In the genomic region with DNA sequence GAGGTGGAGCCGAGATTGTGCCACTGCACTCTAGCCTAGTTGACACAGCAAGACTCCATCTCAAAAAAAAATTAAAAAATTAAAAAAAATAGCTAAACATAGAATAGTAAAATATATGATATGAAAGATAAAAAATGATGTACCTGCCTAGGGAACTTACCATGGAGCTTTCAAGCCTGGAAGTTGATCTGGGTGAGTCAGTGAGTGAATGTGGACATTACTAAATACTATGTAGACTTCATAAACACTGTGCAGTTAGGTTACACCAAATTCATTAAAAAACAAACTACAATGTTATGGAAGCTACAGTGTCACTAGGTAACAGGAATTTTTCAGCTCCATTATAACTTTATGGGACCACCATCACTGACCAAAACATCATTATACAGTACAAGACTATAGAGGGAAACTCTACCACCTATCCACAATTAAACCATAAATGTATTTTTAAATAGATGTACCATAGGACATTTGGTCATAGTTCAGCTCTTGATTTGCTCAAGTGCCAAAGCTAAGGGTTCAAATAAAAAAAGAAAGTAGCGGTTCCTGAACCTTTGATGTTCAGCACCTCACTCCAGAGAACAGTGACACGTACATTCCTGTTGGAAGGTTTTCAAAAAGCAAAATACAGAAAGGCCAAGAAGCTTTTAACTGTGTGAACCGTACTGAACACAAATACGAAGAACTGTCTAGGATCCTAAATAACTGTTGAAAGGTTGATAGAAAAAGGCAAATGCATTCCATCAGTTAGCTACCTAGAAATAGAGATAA, we compare ENCODE assay signal across 1 cellular context.
TF ChIP-seq lines count a peak whose summit lies in the region.

No MANE protein-coding gene starts in this region.

TF ChIP-seq in GM23338, 12 proteins besides CTCF, POLR2A, EP300 and RAD21 (continued from another document):
- TF ChIP-seq, protein P1, sequence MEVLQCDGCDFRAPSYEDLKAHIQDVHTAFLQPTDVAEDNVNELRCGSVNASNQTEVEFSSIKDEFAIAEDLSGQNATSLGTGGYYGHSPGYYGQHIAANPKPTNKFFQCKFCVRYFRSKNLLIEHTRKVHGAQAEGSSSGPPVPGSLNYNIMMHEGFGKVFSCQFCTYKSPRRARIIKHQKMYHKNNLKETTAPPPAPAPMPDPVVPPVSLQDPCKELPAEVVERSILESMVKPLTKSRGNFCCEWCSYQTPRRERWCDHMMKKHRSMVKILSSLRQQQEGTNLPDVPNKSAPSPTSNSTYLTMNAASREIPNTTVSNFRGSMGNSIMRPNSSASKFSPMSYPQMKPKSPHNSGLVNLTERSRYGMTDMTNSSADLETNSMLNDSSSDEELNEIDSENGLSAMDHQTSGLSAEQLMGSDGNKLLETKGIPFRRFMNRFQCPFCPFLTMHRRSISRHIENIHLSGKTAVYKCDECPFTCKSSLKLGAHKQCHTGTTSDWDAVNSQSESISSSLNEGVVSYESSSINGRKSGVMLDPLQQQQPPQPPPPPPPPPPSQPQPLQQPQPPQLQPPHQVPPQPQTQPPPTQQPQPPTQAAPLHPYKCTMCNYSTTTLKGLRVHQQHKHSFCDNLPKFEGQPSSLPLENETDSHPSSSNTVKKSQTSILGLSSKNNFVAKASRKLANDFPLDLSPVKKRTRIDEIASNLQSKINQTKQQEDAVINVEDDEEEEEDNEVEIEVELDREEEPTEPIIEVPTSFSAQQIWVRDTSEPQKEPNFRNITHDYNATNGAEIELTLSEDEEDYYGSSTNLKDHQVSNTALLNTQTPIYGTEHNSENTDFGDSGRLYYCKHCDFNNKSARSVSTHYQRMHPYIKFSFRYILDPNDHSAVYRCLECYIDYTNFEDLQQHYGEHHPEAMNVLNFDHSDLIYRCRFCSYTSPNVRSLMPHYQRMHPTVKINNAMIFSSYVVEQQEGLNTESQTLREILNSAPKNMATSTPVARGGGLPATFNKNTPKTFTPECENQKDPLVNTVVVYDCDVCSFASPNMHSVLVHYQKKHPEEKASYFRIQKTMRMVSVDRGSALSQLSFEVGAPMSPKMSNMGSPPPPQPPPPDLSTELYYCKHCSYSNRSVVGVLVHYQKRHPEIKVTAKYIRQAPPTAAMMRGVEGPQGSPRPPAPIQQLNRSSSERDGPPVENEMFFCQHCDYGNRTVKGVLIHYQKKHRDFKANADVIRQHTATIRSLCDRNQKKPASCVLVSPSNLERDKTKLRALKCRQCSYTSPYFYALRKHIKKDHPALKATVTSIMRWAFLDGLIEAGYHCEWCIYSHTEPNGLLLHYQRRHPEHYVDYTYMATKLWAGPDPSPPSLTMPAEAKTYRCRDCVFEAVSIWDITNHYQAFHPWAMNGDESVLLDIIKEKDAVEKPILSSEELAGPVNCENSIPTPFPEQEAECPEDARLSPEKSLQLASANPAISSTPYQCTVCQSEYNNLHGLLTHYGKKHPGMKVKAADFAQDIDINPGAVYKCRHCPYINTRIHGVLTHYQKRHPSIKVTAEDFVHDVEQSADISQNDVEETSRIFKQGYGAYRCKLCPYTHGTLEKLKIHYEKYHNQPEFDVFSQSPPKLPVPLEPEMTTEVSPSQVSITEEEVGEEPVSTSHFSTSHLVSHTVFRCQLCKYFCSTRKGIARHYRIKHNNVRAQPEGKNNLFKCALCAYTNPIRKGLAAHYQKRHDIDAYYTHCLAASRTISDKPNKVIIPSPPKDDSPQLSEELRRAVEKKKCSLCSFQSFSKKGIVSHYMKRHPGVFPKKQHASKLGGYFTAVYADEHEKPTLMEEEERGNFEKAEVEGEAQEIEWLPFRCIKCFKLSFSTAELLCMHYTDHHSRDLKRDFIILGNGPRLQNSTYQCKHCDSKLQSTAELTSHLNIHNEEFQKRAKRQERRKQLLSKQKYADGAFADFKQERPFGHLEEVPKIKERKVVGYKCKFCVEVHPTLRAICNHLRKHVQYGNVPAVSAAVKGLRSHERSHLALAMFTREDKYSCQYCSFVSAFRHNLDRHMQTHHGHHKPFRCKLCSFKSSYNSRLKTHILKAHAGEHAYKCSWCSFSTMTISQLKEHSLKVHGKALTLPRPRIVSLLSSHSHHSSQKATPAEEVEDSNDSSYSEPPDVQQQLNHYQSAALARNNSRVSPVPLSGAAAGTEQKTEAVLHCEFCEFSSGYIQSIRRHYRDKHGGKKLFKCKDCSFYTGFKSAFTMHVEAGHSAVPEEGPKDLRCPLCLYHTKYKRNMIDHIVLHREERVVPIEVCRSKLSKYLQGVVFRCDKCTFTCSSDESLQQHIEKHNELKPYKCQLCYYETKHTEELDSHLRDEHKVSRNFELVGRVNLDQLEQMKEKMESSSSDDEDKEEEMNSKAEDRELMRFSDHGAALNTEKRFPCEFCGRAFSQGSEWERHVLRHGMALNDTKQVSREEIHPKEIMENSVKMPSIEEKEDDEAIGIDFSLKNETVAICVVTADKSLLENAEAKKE (CRISPR knock-in tag; IDR thresholded peaks at IDR 0.05), result no peak
- TF ChIP-seq, protein P2, sequence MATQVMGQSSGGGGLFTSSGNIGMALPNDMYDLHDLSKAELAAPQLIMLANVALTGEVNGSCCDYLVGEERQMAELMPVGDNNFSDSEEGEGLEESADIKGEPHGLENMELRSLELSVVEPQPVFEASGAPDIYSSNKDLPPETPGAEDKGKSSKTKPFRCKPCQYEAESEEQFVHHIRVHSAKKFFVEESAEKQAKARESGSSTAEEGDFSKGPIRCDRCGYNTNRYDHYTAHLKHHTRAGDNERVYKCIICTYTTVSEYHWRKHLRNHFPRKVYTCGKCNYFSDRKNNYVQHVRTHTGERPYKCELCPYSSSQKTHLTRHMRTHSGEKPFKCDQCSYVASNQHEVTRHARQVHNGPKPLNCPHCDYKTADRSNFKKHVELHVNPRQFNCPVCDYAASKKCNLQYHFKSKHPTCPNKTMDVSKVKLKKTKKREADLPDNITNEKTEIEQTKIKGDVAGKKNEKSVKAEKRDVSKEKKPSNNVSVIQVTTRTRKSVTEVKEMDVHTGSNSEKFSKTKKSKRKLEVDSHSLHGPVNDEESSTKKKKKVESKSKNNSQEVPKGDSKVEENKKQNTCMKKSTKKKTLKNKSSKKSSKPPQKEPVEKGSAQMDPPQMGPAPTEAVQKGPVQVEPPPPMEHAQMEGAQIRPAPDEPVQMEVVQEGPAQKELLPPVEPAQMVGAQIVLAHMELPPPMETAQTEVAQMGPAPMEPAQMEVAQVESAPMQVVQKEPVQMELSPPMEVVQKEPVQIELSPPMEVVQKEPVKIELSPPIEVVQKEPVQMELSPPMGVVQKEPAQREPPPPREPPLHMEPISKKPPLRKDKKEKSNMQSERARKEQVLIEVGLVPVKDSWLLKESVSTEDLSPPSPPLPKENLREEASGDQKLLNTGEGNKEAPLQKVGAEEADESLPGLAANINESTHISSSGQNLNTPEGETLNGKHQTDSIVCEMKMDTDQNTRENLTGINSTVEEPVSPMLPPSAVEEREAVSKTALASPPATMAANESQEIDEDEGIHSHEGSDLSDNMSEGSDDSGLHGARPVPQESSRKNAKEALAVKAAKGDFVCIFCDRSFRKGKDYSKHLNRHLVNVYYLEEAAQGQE (IDR thresholded peaks at IDR 0.05; ENCODE audit: unreplicated experiment), result no peak
- TF ChIP-seq STAT1 (IDR thresholded peaks at IDR 0.05; ENCODE audit: unreplicated experiment) (no peak), JUNB (IDR thresholded peaks at IDR 0.05; ENCODE audit: unreplicated experiment) (no peak), EZH2phosphoT487 (IDR thresholded peaks at IDR 0.05; ENCODE audit: unreplicated experiment) (no peak), EZH2 (IDR thresholded peaks at IDR 0.05; ENCODE audit: low read depth, unreplicated experiment) (no peak), ZNF114 (CRISPR knock-in tag; IDR thresholded peaks at IDR 0.05) (no peak), CREB1 (CRISPR knock-in tag; IDR thresholded peaks at IDR 0.05; ENCODE audit: low read depth) (no peak)
